Comparison of ENCODE assay signal across 1 cellular context in genomic region chr5:150357326-150358260, GRCh38.
A peak's percentile ranks its signal among the peaks of the same experiment; 100 is the strongest.
TF ChIP-seq lines count a peak whose summit lies in the region.

Gene TCOF1 (plus strand): TSS chr5:150357697. CDS start chr5:150357747, 50 bp downstream.

TF ChIP-seq in HCT116, 20 proteins besides CTCF, POLR2A, EP300 and RAD21 (continued from another document):
- TF ChIP-seq ATF3 (IDR thresholded peaks at IDR 0.05): no peak
- TF ChIP-seq MAX (IDR thresholded peaks at IDR 0.05): peak; percentile 90
- peak; percentile 75 for TF ChIP-seq POLR2AphosphoS5 (IDR thresholded peaks at IDR 0.05; ENCODE audit: low read depth, low read length)
- TF ChIP-seq JUND (IDR thresholded peaks at IDR 0.05): no peak
- TF ChIP-seq SIN3A (IDR thresholded peaks at IDR 0.05; ENCODE audit: low read depth): peak; percentile 86
TF ChIP-seq in HCT116: peak in this region for 9.
